Comparison of ENCODE assay signal across 12 cellular contexts in genomic region chr20:8854566-8854965, GRCh38.
DNase-seq lines count a peak whose midpoint lies in the region; ATAC-seq and TF ChIP-seq lines count a peak whose summit lies in the region.
"Had no signal": no experiment of that assay in that cellular context is flagged by ENCODE, and none has a peak within 500 bp of the region (broad histone marks: within the 10 kb centered on the region; RNA-seq: fewer than 3 reads in every experiment).

No MANE protein-coding gene starts in this region.

- in situ Hi-C loops in HAP-1 (cut with MboI; ENCODE audit: low sequenced_read_pairs) = no loop called here

- H3K4me3 ChIP-seq in AG10803 (ENCODE audit: low read length) (peak overlapping the region; percentile 8), adipocyte (ENCODE audit: low read length) (peak overlapping the region; percentile 73), heart right ventricle (peak overlapping the region in 8 of 10 donors; percentile 1 to 37 (median 18)), HAP-1 (no peak overlapping the region)

- peaks cover 32% of the 10 kb centered on the region for H3K4me1 ChIP-seq in adipocyte (ENCODE audit: control insufficient read depth, insufficient read depth, low read length)
- H3K4me1 ChIP-seq in heart right ventricle = peaks cover 0 to 37% (median 20%) of the 10 kb centered on the region in 9 donors
- H3K4me1 ChIP-seq in HAP-1 = no peaks in the 10 kb centered on the region

- no peaks in the 10 kb centered on the region for H3K27me3 ChIP-seq in adipocyte (replicated peaks; ENCODE audit: control insufficient read depth, insufficient read depth, low read length)
- H3K27me3 ChIP-seq in heart right ventricle = no peaks in the 10 kb centered on the region
- no peaks in the 10 kb centered on the region for H3K27me3 ChIP-seq in HAP-1 (ENCODE audit: low read depth)

- no peak overlapping the region for H3K27ac Mint-ChIP-seq in osteocyte (ENCODE audit: unreplicated experiment)
- H3K27ac Mint-ChIP-seq: CD4-positive, alpha-beta T cell had no signal

- H3K9ac ChIP-seq in adipocyte (ENCODE audit: low read length) = peak overlapping the region; percentile 73

- peak overlapping the region; percentile 49 for H3K4me3 Mint-ChIP-seq in osteocyte (ENCODE audit: unreplicated experiment)
- H3K4me3 Mint-ChIP-seq: CD4-positive, alpha-beta T cell had no signal

- H3K9me3 Mint-ChIP-seq in osteocyte (ENCODE audit: unreplicated experiment) = no peaks in the 10 kb centered on the region
- H3K9me3 Mint-ChIP-seq: CD4-positive, alpha-beta T cell had no signal

- DNase-seq in AG10803 (ENCODE audit: low read depth) (peak; percentile 82), adipocyte (ENCODE audit: low read depth) (no peak), heart right ventricle (peak; percentile 47 to 69), osteocyte (ENCODE audit: extremely low spot score, unreplicated experiment) (no peak), HAP-1 (ENCODE audit: low spot score in 2 of 2) (no peak), DMS53 (lab: John Stamatoyannopoulos, UW) (no peak)
- DNase-seq: activated naive CD4-positive, alpha-beta T cell treated with anti-CD3 and anti-CD28 coated beads, Interleukin-2, amount 50 U/mL, for 16 hours; CD4-positive, alpha-beta T cell; NCI-H510A; T-helper 2 cell had no signal

- H3K27me3 Mint-ChIP-seq in osteocyte (ENCODE audit: unreplicated experiment) = no peaks in the 10 kb centered on the region
- H3K27me3 Mint-ChIP-seq: CD4-positive, alpha-beta T cell had no signal

- peak overlapping the region; percentile 7 to 77 (median 60) for H3K27ac ChIP-seq in heart right ventricle

- ATAC-seq in heart right ventricle = peak; percentile 70 to 92 (median 87)
- ATAC-seq in HG02678 (IDR thresholded peaks at IDR 0.05; ENCODE audit: unreplicated experiment) = no peak
- no peak for ATAC-seq in GM21390 (IDR thresholded peaks at IDR 0.05; ENCODE audit: unreplicated experiment)

- H3K36me3 Mint-ChIP-seq in osteocyte (ENCODE audit: unreplicated experiment) = no peaks in the 10 kb centered on the region

- 43 to 46% methylated on average over 12 of the region's 12 CpGs for WGBS in heart right ventricle, 2 donors

- H3K36me3 ChIP-seq in adipocyte (ENCODE audit: control insufficient read depth, insufficient read depth, low read length, severe bottlenecking) (no peaks in the 10 kb centered on the region), heart right ventricle (no peaks in the 10 kb centered on the region), HAP-1 (replicated peaks) (no peaks in the 10 kb centered on the region)

- H3K9me3 ChIP-seq in adipocyte (ENCODE audit: control insufficient read depth, low read length) (peaks cover 3% of the 10 kb centered on the region), heart right ventricle (peaks cover 0 to 3% (median 0%) of the 10 kb centered on the region in 11 donors), HAP-1 (peaks cover 3% of the 10 kb centered on the region; the same call in 1 of the 2 replicates)

- TF ChIP-seq CTCF in AG10803 (conservative IDR thresholded peaks at IDR 0.05; ENCODE audit: low read length) (no peak), heart right ventricle (IDR thresholded peaks at IDR 0.05) (no peak), osteocyte (IDR thresholded peaks at IDR 0.05) (no peak)

- intact Hi-C loops in heart right ventricle (cut with DNase I) = loop anchor here in 9 of 10 donors (1.0 to 10.0 kb wide), 18 partner anchors 57 to 538 kb away; partner anchors contain the start of gene PLCB4 (in 3 of the 9)

- peaks cover 19% of the 10 kb centered on the region for H3K4me1 Mint-ChIP-seq in osteocyte (ENCODE audit: unreplicated experiment)

Comparison
In these comparisons a context has a peak if more than half of its experiments do, and no peak if none do; other contexts are left out.
1. DNase-seq: peak in AG10803 (single experiment) and heart right ventricle (2 of 2); none in adipocyte (single experiment), osteocyte (single experiment), HAP-1 (0 of 2) and DMS53 (single experiment).
2. ATAC-seq: peak in heart right ventricle (8 of 8); none in HG02678 (single experiment) and GM21390 (single experiment).